8 cellular contexts compared by ENCODE assay signal in genomic region chr7:82443044-82443800, GRCh38. TPM values are rescaled to one million over a fixed set of nuclear protein-coding genes. Genes with fewer than 3 reads are reported as not detected.
DNase-seq lines count a peak whose midpoint lies in the region; ATAC-seq and TF ChIP-seq lines count a peak whose summit lies in the region.

Gene CACNA2D1, minus strand, starts transcription at chr7:82443777.

- TF ChIP-seq CTCF in RWPE1 (conservative IDR thresholded peaks at IDR 0.05; ENCODE audit: low read depth) (no peak), endodermal cell (conservative IDR thresholded peaks at IDR 0.05) (no peak), suprapubic skin (IDR thresholded peaks at IDR 0.05) (no peak)

- no peak for TF ChIP-seq EP300 in suprapubic skin (IDR thresholded peaks at IDR 0.05)

- POLR2A ChIA-PET in RWPE1 (lab: Yijun Ruan, JAX; ENCODE audit: low non-redundant PET), result no interaction called here

- peaks cover 15% of the 10 kb centered on the region for H3K4me1 Mint-ChIP-seq in endodermal cell
- peaks cover 2% of the 10 kb centered on the region for H3K4me1 Mint-ChIP-seq in memory B cell

- H3K9me3 Mint-ChIP-seq in endodermal cell, result no peaks in the 10 kb centered on the region
- H3K9me3 Mint-ChIP-seq in memory B cell, result no peaks in the 10 kb centered on the region

- peaks cover 0 to 5% (median 0%) of the 10 kb centered on the region in 10 experiments; a peak in 1 of 20 replicates for H3K4me1 ChIP-seq in BLaER1 treated with 17β-estradiol and CSF1 and Interleukin-3, amounts not matched to agents 10 nM and 100 nM
- H3K4me1 ChIP-seq in endodermal cell (ENCODE audit: control insufficient read depth, insufficient read depth, low read length), result no peaks in the 10 kb centered on the region
- peaks cover 20% of the 10 kb centered on the region for H3K4me1 ChIP-seq in suprapubic skin

- CTCF ChIA-PET in RWPE1 (lab: Yijun Ruan, JAX), result interaction anchor here (0.6 kb wide), 1 partner anchor 1102 kb away, joined by 4 read pairs; no protein-coding TSS in a partner anchor

- H3K27me3 Mint-ChIP-seq in endodermal cell (ENCODE audit: insufficient read depth), result peaks cover 16% of the 10 kb centered on the region
- H3K27me3 Mint-ChIP-seq in memory B cell, result peaks cover 3% of the 10 kb centered on the region

- peak within 1 kb of the TSS; percentile 64 to 83 (median 77) for H3K4me2 ChIP-seq in BLaER1 treated with 17β-estradiol and CSF1 and Interleukin-3, amounts not matched to agents 10 nM and 100 nM

- no peak for TF ChIP-seq POLR2A in suprapubic skin (IDR thresholded peaks at IDR 0.05)

- peak within 1 kb of the TSS; percentile 81 for H3K4me3 Mint-ChIP-seq in endodermal cell
- peak within 1 kb of the TSS; percentile 38 for H3K4me3 Mint-ChIP-seq in memory B cell

- no peaks in the 10 kb centered on the region for H3K36me3 Mint-ChIP-seq in endodermal cell (ENCODE audit: low read depth)
- no peaks in the 10 kb centered on the region for H3K36me3 Mint-ChIP-seq in memory B cell

- H3K9me3 ChIP-seq in BLaER1 treated with 17β-estradiol and CSF1 and Interleukin-3, amounts not matched to agents 10 nM and 100 nM (replicated peaks in 1 of 11), result peaks cover 6 to 11% (median 10%) of the 10 kb centered on the region in 11 experiments; a peak in 17 of 22 replicates
- no peaks in the 10 kb centered on the region for H3K9me3 ChIP-seq in endodermal cell (ENCODE audit: control insufficient read depth, low read length)
- H3K9me3 ChIP-seq in suprapubic skin, result no peaks in the 10 kb centered on the region

- peaks cover 0 to 6% (median 0%) of the 10 kb centered on the region in 11 experiments; a peak in 3 of 22 replicates for H4K20me1 ChIP-seq in BLaER1 treated with 17β-estradiol and CSF1 and Interleukin-3, amounts not matched to agents 10 nM and 100 nM

- peak within 1 kb of the TSS in 2 of 11 experiments; percentile 18 to 23; a peak in 1 of 22 replicates for H3K27ac ChIP-seq in BLaER1 treated with 17β-estradiol and CSF1 and Interleukin-3, amounts not matched to agents 10 nM and 100 nM
- H3K27ac ChIP-seq in RWPE1, result no peak within 1 kb of the TSS
- peak within 1 kb of the TSS; percentile 83 for H3K27ac ChIP-seq in endodermal cell (ENCODE audit: low read depth, low read length)
- H3K27ac ChIP-seq in suprapubic skin, result peak within 1 kb of the TSS; percentile 91

- H3K27me3 ChIP-seq in BLaER1 treated with 17β-estradiol and CSF1 and Interleukin-3, amounts not matched to agents 10 nM and 100 nM, result peaks cover 37 to 51% (median 40%) of the 10 kb centered on the region in 11 experiments
- H3K27me3 ChIP-seq in endodermal cell (ENCODE audit: control insufficient read depth, insufficient read depth, low read length, poor library complexity, severe bottlenecking), result no peaks in the 10 kb centered on the region
- H3K27me3 ChIP-seq in suprapubic skin, result no peaks in the 10 kb centered on the region

- DNase-seq in RWPE1 (ENCODE audit: low spot score) (peak; percentile 3), endodermal cell (peak; percentile 84), memory B cell (ENCODE audit: low spot score in 2 of 2) (no peak), suprapubic skin (ENCODE audit: low spot score in 2 of 2) (peak in 1 of 2 donors; percentile 65)
- no peak for DNase-seq in stimulated activated CD4-positive, alpha-beta T cell treated with anti-CD3 and anti-CD28 coated beads, Interleukin-4, amount 100 ng/mL, for 4 hours

- ATAC-seq in GM19397 (IDR thresholded peaks at IDR 0.05; ENCODE audit: unreplicated experiment), result peak; percentile 43
- no peak for ATAC-seq in memory B cell (ENCODE audit: low read depth)
- no peak for ATAC-seq in HG03469 (IDR thresholded peaks at IDR 0.05; ENCODE audit: unreplicated experiment)

- H3K27ac Mint-ChIP-seq in endodermal cell (peak within 1 kb of the TSS; percentile 92), memory B cell (no peak within 1 kb of the TSS)

- 0% methylated on average over 14 to 107 of the region's 107 CpGs for WGBS in endodermal cell (ENCODE audit: insufficient coverage in 1 of 2, insufficient read length in 1 of 2), 2 experiments
- WGBS in suprapubic skin, result no CpG with 5 or more reads among the region's 107 CpGs

- H3K36me3 ChIP-seq in BLaER1 treated with 17β-estradiol and CSF1 and Interleukin-3, amounts not matched to agents 10 nM and 100 nM, result no peaks in the 10 kb centered on the region
- H3K36me3 ChIP-seq in endodermal cell (ENCODE audit: control insufficient read depth, insufficient read depth, low read length) (no peaks in the 10 kb centered on the region), suprapubic skin (no peaks in the 10 kb centered on the region)

- H3K9ac ChIP-seq in BLaER1 treated with 17β-estradiol and CSF1 and Interleukin-3, amounts not matched to agents 10 nM and 100 nM, result peak within 1 kb of the TSS; percentile 40 to 73 (median 61); a peak in 20 of 22 replicates
- peak within 1 kb of the TSS; percentile 61 for H3K9ac ChIP-seq in endodermal cell (ENCODE audit: extremely low read depth, low read length, poor library complexity, severe bottlenecking)

- H3K4me3 ChIP-seq in BLaER1 treated with 17β-estradiol and CSF1 and Interleukin-3, amounts not matched to agents 10 nM and 100 nM, result peak within 1 kb of the TSS; percentile 58 to 74 (median 64)
- H3K4me3 ChIP-seq in endodermal cell (ENCODE audit: low read length) (peak within 1 kb of the TSS; percentile 91), suprapubic skin (peak within 1 kb of the TSS; percentile 93)

RNA-seq across cellular contexts. Expression of gene CACNA2D1, which starts in this region (rescaled TPM):
- 10 to 100 TPM; 16.9 to 26.8 TPM for total RNA-seq in endodermal cell
- polyA plus RNA-seq in endodermal cell (2013, experiment 1 of 2), result 18.4 TPM
- 18.8 TPM for polyA plus RNA-seq in endodermal cell (2013, experiment 2 of 2)
- total RNA-seq in suprapubic skin, result 10 to 100 TPM in 2 of 4 donors, 1 to 10 TPM in 2; 9.3 to 16.9 (median 10.6) TPM

Comparison
In these comparisons a context has a peak if more than half of its experiments do, and no peak if none do; other contexts are left out.
1. DNase-seq: peak in RWPE1 (single experiment) and endodermal cell (single experiment); none in memory B cell (0 of 2) and stimulated activated CD4-positive, alpha-beta T cell treated with anti-CD3 and anti-CD28 coated beads, Interleukin-4, amount 100 ng/mL, for 4 hours (0 of 2).
2. Peak in every context shown above with its lines, with median percentiles within 50 percentile points of each other: H3K4me3 ChIP-seq.